In genomic region chr7:81956520-81956919, GRCh38 we compare ENCODE assay signal across 8 cellular contexts.
DNase-seq lines count a peak whose midpoint lies in the region; ATAC-seq and TF ChIP-seq lines count a peak whose summit lies in the region.

No MANE protein-coding gene starts in this region.

- H3K4me1 ChIP-seq in IMR-90 (ENCODE audit: control insufficient read depth, insufficient read depth, low read length) (no peaks in the 10 kb centered on the region), testis (no peaks in the 10 kb centered on the region)
- no peaks in the 10 kb centered on the region for H3K4me1 ChIP-seq in CD8-positive, alpha-beta T cell (ENCODE audit: insufficient read depth, low read length)

- TF ChIP-seq POLR2A in IMR-90 (IDR thresholded peaks at IDR 0.05; ENCODE audit: low read depth, low read length) = no peak
- no peak for TF ChIP-seq POLR2A in testis (IDR thresholded peaks at IDR 0.05)

- H3K14ac ChIP-seq in IMR-90 (replicated peaks; ENCODE audit: low read depth, low read length) = no peak overlapping the region

- no peak overlapping the region for H4K91ac ChIP-seq in IMR-90 (ENCODE audit: insufficient read depth, low read depth, low read length)

- ATAC-seq in GM18907 (IDR thresholded peaks at IDR 0.05; ENCODE audit: unreplicated experiment) (peak; percentile 85), IMR-90 (ENCODE audit: low read depth) (peak; percentile 85)
- ATAC-seq in CD8-positive, alpha-beta T cell = no peak

- no peak overlapping the region for H4K5ac ChIP-seq in IMR-90 (ENCODE audit: low read depth, low read length)

- no peak overlapping the region for H3K4ac ChIP-seq in IMR-90 (ENCODE audit: low read depth, low read length)

- intact Hi-C loops in IMR-90 (cut with micrococcal nuclease) (loop anchor here (1.0 to 2.0 kb wide), 2 partner anchors 188 to 455 kb away; no protein-coding TSS in a partner anchor), testis (cut with DNase I; ENCODE audit: low total_unique reads) (no loop called here)
- intact Hi-C loops in CD8-positive, alpha-beta T cell (cut with DNase I, micrococcal nuclease) = no loop called here

- POLR2A ChIA-PET in IMR-90 (lab: Charles Lee; ENCODE audit: unreplicated experiment) = no interaction called here
- POLR2A ChIA-PET in CD8-positive, alpha-beta T cell (lab: Charles Lee) = no interaction called here

- H3K36me3 Mint-ChIP-seq in CD8-positive, alpha-beta T cell = no peaks in the 10 kb centered on the region

- H3K27me3 Mint-ChIP-seq in CD8-positive, alpha-beta T cell (ENCODE audit: low read depth) = no peaks in the 10 kb centered on the region

- no peaks in the 10 kb centered on the region for H3K4me1 Mint-ChIP-seq in CD8-positive, alpha-beta T cell (ENCODE audit: low read depth)

- peak; percentile 36 for DNase-seq in AG08395 (ENCODE audit: low spot score)
- peak; percentile 73 for DNase-seq in IMR-90
- DNase-seq in SK-N-DZ (ENCODE audit: low spot score) = peak; percentile 55
- peak; percentile 2 for DNase-seq in glomerular visceral epithelial cell (ENCODE audit: extremely low spot score)
- no peak for DNase-seq in testis
- no peak for DNase-seq in CD8-positive, alpha-beta T cell
- no peak for DNase-seq in T1000 (lab: John Stamatoyannopoulos, UW)

- no peak overlapping the region for H2AFZ ChIP-seq in IMR-90 (replicated peaks; ENCODE audit: low read length, poor library complexity)

- H3K9me3 ChIP-seq in IMR-90 (ENCODE audit: control insufficient read depth, insufficient read depth, low read length) (no peaks in the 10 kb centered on the region), testis (no peaks in the 10 kb centered on the region)
- no peaks in the 10 kb centered on the region for H3K9me3 ChIP-seq in CD8-positive, alpha-beta T cell (ENCODE audit: low read length)

- no peak overlapping the region for H3K56ac ChIP-seq in IMR-90 (ENCODE audit: extremely low read depth, insufficient read depth, low read length)

- H3K27ac Mint-ChIP-seq in CD8-positive, alpha-beta T cell = no peak overlapping the region

- H3K79me1 ChIP-seq in IMR-90 (ENCODE audit: low read depth in 1 of 2, low read length in 2 of 2) = no peaks in the 10 kb centered on the region

- TF ChIP-seq CTCF in IMR-90 (conservative IDR thresholded peaks at IDR 0.05; ENCODE audit: low read depth, low read length) (peak; percentile 71), testis (IDR thresholded peaks at IDR 0.05) (peak in 2 of 3 experiments; percentile 42 to 51)
- no peak for TF ChIP-seq CTCF in CD8-positive, alpha-beta T cell (IDR thresholded peaks at IDR 0.05)

- no peak overlapping the region for H3K9ac ChIP-seq in IMR-90 (ENCODE audit: low read depth, low read length)

- H2BK5ac ChIP-seq in IMR-90 (ENCODE audit: low read depth, low read length, poor library complexity, severe bottlenecking) = peak overlapping the region; percentile 50

- no peak overlapping the region for H2BK20ac ChIP-seq in IMR-90 (ENCODE audit: low read depth, low read length)

- in situ Hi-C loops in IMR-90 (cut with MboI; ENCODE audit: low sequenced_read_pairs) = no loop called here

- peak; percentile 81 for TF ChIP-seq RAD21 in IMR-90 (IDR thresholded peaks at IDR 0.05; ENCODE audit: low read length)

- H3K9me1 ChIP-seq in IMR-90 (ENCODE audit: insufficient read depth, low read length) = no peaks in the 10 kb centered on the region

- H3K4me3 ChIP-seq in IMR-90 (ENCODE audit: insufficient read depth, low read depth, low read length) (no peak overlapping the region), testis (no peak overlapping the region)
- no peak overlapping the region for H3K4me3 ChIP-seq in CD8-positive, alpha-beta T cell (ENCODE audit: low read depth, low read length)

- no peaks in the 10 kb centered on the region for H3K9me3 Mint-ChIP-seq in CD8-positive, alpha-beta T cell

- H4K20me1 ChIP-seq in IMR-90 (ENCODE audit: insufficient read depth, low read length) = no peaks in the 10 kb centered on the region

- H3K27me3 ChIP-seq in IMR-90 (ENCODE audit: control insufficient read depth, insufficient read depth, low read length) = no peaks in the 10 kb centered on the region
- no peaks in the 10 kb centered on the region for H3K27me3 ChIP-seq in testis
- H3K27me3 ChIP-seq in CD8-positive, alpha-beta T cell (ENCODE audit: insufficient read depth, low read length) = no peaks in the 10 kb centered on the region

- no peak overlapping the region for H3K23ac ChIP-seq in IMR-90 (ENCODE audit: low read depth, low read length)

- no peak overlapping the region for H2AK5ac ChIP-seq in IMR-90 (ENCODE audit: low read depth, low read length)

- no peak overlapping the region for H3K4me2 ChIP-seq in IMR-90 (ENCODE audit: low read depth, low read length)

- H3K18ac ChIP-seq in IMR-90 (ENCODE audit: low read depth, low read length) = no peak overlapping the region

- H2BK120ac ChIP-seq in IMR-90 (ENCODE audit: low read depth, low read length) = peak overlapping the region; percentile 14; the same call in 1 of the 2 replicates

- H3K36me3 ChIP-seq in IMR-90 (ENCODE audit: control insufficient read depth, insufficient read depth, low read length) (no peaks in the 10 kb centered on the region), testis (ENCODE audit: low read depth, missing control alignments) (no peaks in the 10 kb centered on the region)
- H3K36me3 ChIP-seq in CD8-positive, alpha-beta T cell (ENCODE audit: insufficient read depth, low read length) = no peaks in the 10 kb centered on the region

- CTCF ChIA-PET in IMR-90 (lab: Yijun Ruan, JAX) = interaction anchor here (1.8 kb wide), 1 partner anchor 457 kb away, joined by 10 read pairs; no protein-coding TSS in a partner anchor
- CTCF ChIA-PET in CD8-positive, alpha-beta T cell (lab: Charles Lee) = no interaction called here

- H3K27ac ChIP-seq in IMR-90 (ENCODE audit: insufficient read depth, low read length) (no peak overlapping the region), testis (no peak overlapping the region)
- no peak overlapping the region for H3K27ac ChIP-seq in CD8-positive, alpha-beta T cell (ENCODE audit: low read depth, low read length)

- H4K8ac ChIP-seq in IMR-90 (ENCODE audit: low read depth in 2 of 2, low read length in 2 of 2) = no peak overlapping the region

- no peak overlapping the region for H2AK9ac ChIP-seq in IMR-90 (replicated peaks; ENCODE audit: low read depth, low read length, poor library complexity)

- H3K4me3 Mint-ChIP-seq in CD8-positive, alpha-beta T cell = no peak overlapping the region

- no peak overlapping the region for H2BK15ac ChIP-seq in IMR-90 (ENCODE audit: low read depth, low read length)

- dilution Hi-C loops in IMR-90 (cut with HindIII; ENCODE audit: low sequenced_read_pairs, unreplicated experiment) = no loop called here

- BruUV-seq in IMR-90 (replicated peaks; lab: Mats Ljungman, UMichigan) = no TSS peak

- no CpG with 5 or more reads among the region's 4 CpGs for WGBS in IMR-90 (ENCODE audit: extremely low coverage in 2 of 2, insufficient read length in 1 of 2), 2 experiments
- 63 to 69% methylated on average over 4 of the region's 4 CpGs for WGBS in testis, 2 donors

TF ChIP-seq in IMR-90, 13 proteins besides CTCF, POLR2A, EP300 and RAD21:
- TF ChIP-seq SMC3 (IDR thresholded peaks at IDR 0.05; ENCODE audit: low read depth, low read length) (peak; percentile 81), MXI1 (IDR thresholded peaks at IDR 0.05; ENCODE audit: borderline replicate concordance, low read depth, low read length) (no peak)

Comparison
In these comparisons a context has a peak if more than half of its experiments do, and no peak if none do; other contexts are left out.
1. DNase-seq: peak in AG08395 (single experiment), IMR-90 (single experiment), SK-N-DZ (single experiment) and glomerular visceral epithelial cell (single experiment); none in testis (single experiment), CD8-positive, alpha-beta T cell (0 of 7) and T1000 (single experiment).